18 cellular contexts compared by ENCODE assay signal in the genomic region with DNA sequence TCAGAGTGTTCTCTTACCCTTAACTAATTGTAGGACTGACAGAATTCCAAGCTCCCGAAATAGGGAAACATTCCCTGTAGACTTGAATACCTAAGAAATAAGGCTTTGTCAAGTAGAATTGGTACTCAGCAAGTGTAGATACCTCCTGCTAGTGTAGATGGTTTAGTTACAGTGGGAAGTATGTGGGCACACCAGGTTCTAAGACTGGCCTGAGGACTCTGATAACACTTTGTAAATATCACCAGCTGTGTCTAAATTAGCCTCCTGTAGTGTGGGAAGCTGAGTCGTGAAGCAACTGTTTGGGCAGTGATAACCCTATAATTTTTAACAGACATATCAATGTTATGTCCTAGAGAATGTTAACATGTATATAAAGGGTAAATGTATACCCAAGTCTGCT.
"Had no signal": no experiment of that assay in that cellular context is flagged by ENCODE, and none has a peak within 500 bp of the region (broad histone marks: within the 10 kb centered on the region; RNA-seq: fewer than 3 reads in every experiment).

No MANE protein-coding gene starts in this region.

- H3K27me3 Mint-ChIP-seq: activated CD4-positive, alpha-beta T cell treated with anti-CD3 and anti-CD28 coated beads, Interleukin-2, amount 10 ng/mL, durations not matched to agents 7 days and 5 days; central memory CD8-positive, alpha-beta T cell; stimulated activated naive B cell treated with anti-CD40 and anti-IgM and Interleukin-4, amounts not matched to agents 10 μg/mL and 1 μg/mL and 100 μg/mL, for 72 hours had no signal

- H3K4me3 Mint-ChIP-seq: activated B cell treated with CpG ODN at 0.5 μM for 24 hours; activated CD4-positive, alpha-beta T cell treated with anti-CD3 and anti-CD28 coated beads, Interleukin-2, amount 10 ng/mL, durations not matched to agents 7 days and 5 days; activated naive CD8-positive, alpha-beta T cell treated with anti-CD3 and anti-CD28 coated beads for 36 hours; activated T-helper 1 cell treated with anti-CD3 and anti-CD28 coated beads, Interleukin-12 subunit alpha, Interleukin-12 subunit beta, Interleukin-2, Interleukin-4 antibody, amounts not matched to agents 30 ng/mL and 10 ng/mL and 1 ng/mL, durations not matched to agents 14 hours and 24 hours and 36 hours; central memory CD8-positive, alpha-beta T cell; naive thymus-derived CD8-positive, alpha-beta T cell; stimulated activated naive B cell treated with anti-CD40 and anti-IgM and Interleukin-4, amounts not matched to agents 10 μg/mL and 1 μg/mL and 100 μg/mL, for 72 hours had no signal

- H3K27ac ChIP-seq: body of pancreas, parathyroid adenoma, thyroid gland had no signal

- H3K9me3 Mint-ChIP-seq: activated B cell treated with CpG ODN at 0.5 μM for 24 hours; activated CD4-positive, alpha-beta T cell treated with anti-CD3 and anti-CD28 coated beads, Interleukin-2, amount 10 ng/mL, durations not matched to agents 7 days and 5 days; activated naive CD8-positive, alpha-beta T cell treated with anti-CD3 and anti-CD28 coated beads for 36 hours; activated T-helper 1 cell treated with anti-CD3 and anti-CD28 coated beads, Interleukin-12 subunit alpha, Interleukin-12 subunit beta, Interleukin-2, Interleukin-4 antibody, amounts not matched to agents 30 ng/mL and 10 ng/mL and 1 ng/mL, durations not matched to agents 14 hours and 24 hours and 36 hours; naive thymus-derived CD8-positive, alpha-beta T cell; stimulated activated naive B cell treated with anti-CD40 and anti-IgM and Interleukin-4, amounts not matched to agents 10 μg/mL and 1 μg/mL and 100 μg/mL, for 72 hours had no signal

- H3K27ac Mint-ChIP-seq: activated B cell treated with CpG ODN at 0.5 μM for 24 hours; activated CD4-positive, alpha-beta T cell treated with anti-CD3 and anti-CD28 coated beads, Interleukin-2, amount 10 ng/mL, durations not matched to agents 7 days and 5 days; activated naive CD8-positive, alpha-beta T cell treated with anti-CD3 and anti-CD28 coated beads for 36 hours; activated T-helper 1 cell treated with anti-CD3 and anti-CD28 coated beads, Interleukin-12 subunit alpha, Interleukin-12 subunit beta, Interleukin-2, Interleukin-4 antibody, amounts not matched to agents 30 ng/mL and 10 ng/mL and 1 ng/mL, durations not matched to agents 14 hours and 24 hours and 36 hours; naive thymus-derived CD8-positive, alpha-beta T cell; stimulated activated naive B cell treated with anti-CD40 and anti-IgM and Interleukin-4, amounts not matched to agents 10 μg/mL and 1 μg/mL and 100 μg/mL, for 72 hours had no signal

- H3K4me1 Mint-ChIP-seq: activated B cell treated with CpG ODN at 0.5 μM for 24 hours; activated CD4-positive, alpha-beta T cell treated with anti-CD3 and anti-CD28 coated beads, Interleukin-2, amount 10 ng/mL, durations not matched to agents 7 days and 5 days; central memory CD8-positive, alpha-beta T cell; naive thymus-derived CD8-positive, alpha-beta T cell; stimulated activated naive B cell treated with anti-CD40 and anti-IgM and Interleukin-4, amounts not matched to agents 10 μg/mL and 1 μg/mL and 100 μg/mL, for 72 hours had no signal

- H3K36me3 ChIP-seq: thyroid gland had no signal

- H3K27me3 ChIP-seq: body of pancreas, thyroid gland had no signal

- H3K9ac ChIP-seq: parathyroid adenoma had no signal

- H3K4me3 ChIP-seq: body of pancreas, lung, thyroid gland had no signal

- H3K36me3 Mint-ChIP-seq: activated naive CD8-positive, alpha-beta T cell treated with anti-CD3 and anti-CD28 coated beads for 36 hours; naive thymus-derived CD8-positive, alpha-beta T cell; stimulated activated naive B cell treated with anti-CD40 and anti-IgM and Interleukin-4, amounts not matched to agents 10 μg/mL and 1 μg/mL and 100 μg/mL, for 72 hours had no signal

- H3K9me3 ChIP-seq: body of pancreas, thyroid gland had no signal

- DNase-seq: activated B cell treated with CpG ODN at 0.5 μM for 24 hours; activated CD4-positive, alpha-beta T cell treated with anti-CD3 and anti-CD28 coated beads, Interleukin-2, amount 10 ng/mL, durations not matched to agents 7 days and 5 days; activated naive CD8-positive, alpha-beta T cell treated with anti-CD3 and anti-CD28 coated beads for 36 hours; amygdala; body of pancreas; cortex of kidney; effector CD4-positive, alpha-beta T cell; foreskin fibroblast; glutamatergic neuron; naive thymus-derived CD8-positive, alpha-beta T cell; stimulated activated CD4-positive, alpha-beta T cell treated with anti-CD3 and anti-CD28 coated beads, Interleukin-2, amount 100 ng/mL, for 48 hours; stimulated activated naive B cell treated with anti-CD40 and anti-IgM and Interleukin-4, amounts not matched to agents 10 μg/mL and 1 μg/mL and 100 μg/mL, for 72 hours; T-helper 2 cell; thyroid gland had no signal

- H3K4me1 ChIP-seq: body of pancreas, parathyroid adenoma, thyroid gland had no signal
